14 cellular contexts compared by ENCODE assay signal in genomic region chr7:84647797-84648762, GRCh38.
DNase-seq lines count a peak whose midpoint lies in the region; TF ChIP-seq lines count a peak whose summit lies in the region.
"Had no signal": no experiment of that assay in that cellular context is flagged by ENCODE, and none has a peak within 500 bp of the region (broad histone marks: within the 10 kb centered on the region; RNA-seq: fewer than 3 reads in every experiment).

No MANE protein-coding gene starts in this region.

- no peak overlapping the region for H3K18ac ChIP-seq in mesenchymal stem cell (ENCODE audit: low read depth in 1 of 2, low read length in 2 of 2)

- TF ChIP-seq EP300 in esophagus muscularis mucosa (IDR thresholded peaks at IDR 0.05), result no peak

- H3K23ac ChIP-seq in mesenchymal stem cell (ENCODE audit: low read length in 2 of 2), result no peak overlapping the region

- no peak overlapping the region for H4K8ac ChIP-seq in mesenchymal stem cell (ENCODE audit: low read length)

- peaks cover 27% of the 10 kb centered on the region for H3K4me1 ChIP-seq in ACC112 (ENCODE audit: control insufficient read depth, insufficient read depth, low read length, unreplicated experiment)
- H3K4me1 ChIP-seq in mesenchymal stem cell (ENCODE audit: control insufficient read depth, insufficient read depth, low read depth, low read length), result peaks cover 2% of the 10 kb centered on the region
- H3K4me1 ChIP-seq in esophagus muscularis mucosa, result peaks cover 0 to 28% (median 10%) of the 10 kb centered on the region in 4 donors
- H3K4me1 ChIP-seq: BLaER1 treated with 17β-estradiol and CSF1 and Interleukin-3, amounts not matched to agents 10 nM and 100 nM; heart right ventricle had no signal

- H2AK5ac ChIP-seq in mesenchymal stem cell (ENCODE audit: low read length, severe bottlenecking), result no peak overlapping the region

- H3K4me3 ChIP-seq in ACC112 (ENCODE audit: low read depth, low read length), result peak overlapping the region; percentile 6; the same call in 1 of the 2 replicates
- H3K4me3 ChIP-seq in brain microvascular endothelial cell (ENCODE audit: low read depth, low read length), result no peak overlapping the region
- no peak overlapping the region for H3K4me3 ChIP-seq in mesenchymal stem cell (ENCODE audit: insufficient read depth in 1 of 2, low read depth in 1 of 2, low read length in 2 of 2)
- no peak overlapping the region for H3K4me3 ChIP-seq in esophagus muscularis mucosa
- no peak overlapping the region for H3K4me3 ChIP-seq in lower leg skin (ENCODE audit: low read depth, poor library complexity, severe bottlenecking)
- H3K4me3 ChIP-seq: BLaER1 treated with 17β-estradiol and CSF1 and Interleukin-3, amounts not matched to agents 10 nM and 100 nM; heart right ventricle had no signal

- H4K91ac ChIP-seq in mesenchymal stem cell (ENCODE audit: low read length), result no peak overlapping the region

- peak overlapping the region; percentile 44 for H3K9ac ChIP-seq in mesenchymal stem cell (ENCODE audit: low read length)
- H3K9ac ChIP-seq: BLaER1 treated with 17β-estradiol and CSF1 and Interleukin-3, amounts not matched to agents 10 nM and 100 nM had no signal

- in situ Hi-C loops in brain microvascular endothelial cell (cut with HindIII; ENCODE audit: low pct_ligation_motif_present, low sequenced_read_pairs), result no loop called here

- no peaks in the 10 kb centered on the region for H3K79me2 ChIP-seq in ACC112 (ENCODE audit: control insufficient read depth, insufficient read depth, low read length, unreplicated experiment)

- H3K27me3 ChIP-seq in ACC112 (ENCODE audit: insufficient read depth, low read length), result no peaks in the 10 kb centered on the region
- no peaks in the 10 kb centered on the region for H3K27me3 ChIP-seq in brain microvascular endothelial cell (replicated peaks)
- H3K27me3 ChIP-seq in mesenchymal stem cell (ENCODE audit: control insufficient read depth in 1 of 2, insufficient read depth in 1 of 2, low read length in 2 of 2), result no peaks in the 10 kb centered on the region
- no peaks in the 10 kb centered on the region for H3K27me3 ChIP-seq in esophagus muscularis mucosa
- H3K27me3 ChIP-seq: BLaER1 treated with 17β-estradiol and CSF1 and Interleukin-3, amounts not matched to agents 10 nM and 100 nM; heart right ventricle had no signal

- TF ChIP-seq POLR2A in esophagus muscularis mucosa (IDR thresholded peaks at IDR 0.05; ENCODE audit: low read depth), result no peak
- TF ChIP-seq POLR2A in lower leg skin (IDR thresholded peaks at IDR 0.05), result no peak

- no peaks in the 10 kb centered on the region for H3K79me1 ChIP-seq in mesenchymal stem cell (replicated peaks; ENCODE audit: low read length, poor library complexity, severe bottlenecking)

- no peak overlapping the region for H2BK12ac ChIP-seq in mesenchymal stem cell (ENCODE audit: low read length in 2 of 2)

- H3K9me3 ChIP-seq in mesenchymal stem cell (ENCODE audit: control insufficient read depth, low read length) (no peaks in the 10 kb centered on the region), esophagus muscularis mucosa (no peaks in the 10 kb centered on the region)
- H3K9me3 ChIP-seq: BLaER1 treated with 17β-estradiol and CSF1 and Interleukin-3, amounts not matched to agents 10 nM and 100 nM; heart right ventricle had no signal

- peak; percentile 66 for DNase-seq in HS-27A (ENCODE audit: low read depth)
- DNase-seq in brain microvascular endothelial cell, result peak; percentile 74
- DNase-seq in mesenchymal stem cell, result peak; percentile 57
- no peak for DNase-seq in esophagus muscularis mucosa (ENCODE audit: extremely low spot score)
- no peak for DNase-seq in cortex of kidney (lab: John Stamatoyannopoulos, UW)
- no peak for DNase-seq in lower leg skin (ENCODE audit: low spot score in 2 of 2)
- DNase-seq in stimulated activated CD4-positive, alpha-beta T cell treated with anti-CD3 and anti-CD28 coated beads, Interleukin-4, amount 100 ng/mL, for 24 hours, result no peak
- DNase-seq: activated CD8-positive, alpha-beta memory T cell treated with anti-CD3 and anti-CD28 coated beads, Interleukin-2, amount 50 U/mL, for 48 hours; aorta; H9; heart right ventricle; KG1 had no signal

- no peak overlapping the region for H2BK120ac ChIP-seq in mesenchymal stem cell (ENCODE audit: low read depth, low read length)

- H3K27ac ChIP-seq in ACC112 (ENCODE audit: low read depth, low read length) (peak overlapping the region; percentile 58), brain microvascular endothelial cell (peak overlapping the region; percentile 28), mesenchymal stem cell (ENCODE audit: low read length, poor library complexity, severe bottlenecking) (peak overlapping the region; percentile 74), esophagus muscularis mucosa (replicated peaks in 1 of 4) (no peak overlapping the region)
- H3K27ac ChIP-seq: BLaER1 treated with 17β-estradiol and CSF1 and Interleukin-3, amounts not matched to agents 10 nM and 100 nM; heart right ventricle had no signal

- H2BK5ac ChIP-seq in mesenchymal stem cell (ENCODE audit: low read depth, low read length, poor library complexity, severe bottlenecking), result no peak overlapping the region

- no peak overlapping the region for H3K4ac ChIP-seq in mesenchymal stem cell (ENCODE audit: low read depth in 1 of 2, low read length in 2 of 2)

- H2BK15ac ChIP-seq in mesenchymal stem cell (ENCODE audit: low read depth, poor library complexity, severe bottlenecking), result no peak overlapping the region

- H3K36me3 ChIP-seq in ACC112 (ENCODE audit: insufficient read depth, low read length) (no peaks in the 10 kb centered on the region; the same call in 1 of the 2 replicates), brain microvascular endothelial cell (replicated peaks) (no peaks in the 10 kb centered on the region), mesenchymal stem cell (ENCODE audit: control insufficient read depth in 1 of 2, insufficient read depth in 2 of 2, low read depth in 1 of 2, low read length in 2 of 2) (no peaks in the 10 kb centered on the region), esophagus muscularis mucosa (no peaks in the 10 kb centered on the region)
- H3K36me3 ChIP-seq: BLaER1 treated with 17β-estradiol and CSF1 and Interleukin-3, amounts not matched to agents 10 nM and 100 nM; heart right ventricle had no signal

- H3K14ac ChIP-seq in mesenchymal stem cell (ENCODE audit: low read length in 2 of 2), result no peak overlapping the region

- H2AFZ ChIP-seq in ACC112 (ENCODE audit: low read length, unreplicated experiment) (peak overlapping the region; percentile 48), mesenchymal stem cell (ENCODE audit: low read depth, low read length) (no peak overlapping the region)

- H3K4me2 ChIP-seq in mesenchymal stem cell (ENCODE audit: low read length, poor library complexity, severe bottlenecking), result no peak overlapping the region
- H3K4me2 ChIP-seq: BLaER1 treated with 17β-estradiol and CSF1 and Interleukin-3, amounts not matched to agents 10 nM and 100 nM had no signal

- TF ChIP-seq CTCF in brain microvascular endothelial cell (IDR thresholded peaks at IDR 0.05; ENCODE audit: low read depth, low read length, missing control alignments), result no peak
- no peak for TF ChIP-seq CTCF in esophagus muscularis mucosa (IDR thresholded peaks at IDR 0.05)
- no peak for TF ChIP-seq CTCF in lower leg skin (IDR thresholded peaks at IDR 0.05)

- intact Hi-C loops in esophagus muscularis mucosa (cut with DNase I), result no loop called here
- intact Hi-C loops in lower leg skin (cut with DNase I; ENCODE audit: low total_unique reads), result no loop called here

- WGBS in mesenchymal stem cell, result 56% methylated on average over 2 of the region's 2 CpGs
- 80% methylated on average over 2 of the region's 2 CpGs for WGBS in esophagus muscularis mucosa
- 67 to 69% methylated on average over 2 of the region's 2 CpGs for WGBS in lower leg skin, 2 donors

Comparison
In these comparisons a context has a peak if more than half of its experiments do, and no peak if none do; other contexts are left out.
1. H3K27ac ChIP-seq: peak in ACC112 (single experiment), brain microvascular endothelial cell (single experiment) and mesenchymal stem cell (single experiment); none in esophagus muscularis mucosa (0 of 4).
2. DNase-seq: peak in HS-27A (single experiment), brain microvascular endothelial cell (single experiment) and mesenchymal stem cell (single experiment); none in esophagus muscularis mucosa (single experiment), cortex of kidney (single experiment), lower leg skin (0 of 2) and stimulated activated CD4-positive, alpha-beta T cell treated with anti-CD3 and anti-CD28 coated beads, Interleukin-4, amount 100 ng/mL, for 24 hours (single experiment).